ENCODE assay signal across 24 cellular contexts in the genomic region with DNA sequence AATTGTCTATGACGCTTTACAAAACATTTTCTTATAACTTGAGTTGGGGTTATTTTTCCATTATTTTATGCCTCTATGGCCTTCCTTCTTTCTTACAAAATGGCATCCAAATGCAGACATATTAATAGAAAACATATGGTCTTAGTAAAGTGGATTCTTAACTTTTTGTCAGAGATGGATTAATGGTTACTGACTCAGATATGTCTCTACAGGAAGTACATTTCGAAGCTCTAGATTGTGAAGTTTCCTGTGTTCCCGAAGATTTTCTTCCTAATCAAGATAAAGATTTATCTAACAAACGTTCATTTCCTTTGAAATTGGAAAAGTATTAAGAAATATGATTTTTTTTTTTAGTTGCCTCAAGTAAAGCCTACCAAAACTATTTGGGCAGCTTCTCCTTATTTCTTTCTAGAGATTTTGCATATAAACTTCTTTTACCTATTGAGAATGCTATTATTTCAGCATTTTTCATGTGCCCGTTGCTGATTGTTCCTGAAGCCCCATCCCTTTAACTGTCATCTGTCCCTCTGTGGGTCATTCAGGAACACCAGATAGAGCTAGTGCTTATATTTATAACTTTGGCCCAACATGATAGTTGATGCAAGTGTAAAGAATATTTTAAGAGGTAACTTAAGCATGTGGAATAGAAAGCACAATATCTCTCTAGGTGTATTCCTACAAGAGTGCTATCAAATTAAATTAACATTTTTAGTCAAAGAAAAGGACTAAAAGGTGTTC.
DNase-seq lines count a peak whose midpoint lies in the region; ATAC-seq and TF ChIP-seq lines count a peak whose summit lies in the region.
"Had no signal": no experiment of that assay in that cellular context is flagged by ENCODE, and none has a peak within 500 bp of the region (broad histone marks: within the 10 kb centered on the region; RNA-seq: fewer than 3 reads in every experiment).

No MANE protein-coding gene starts in this region.

- intact Hi-C loops in A673 (cut with micrococcal nuclease; ENCODE audit: unreplicated experiment), result no loop called here

- H3K27ac ChIP-seq in A673 (ENCODE audit: low read depth, low read length, poor library complexity, severe bottlenecking), result peak overlapping the region; percentile 20
- H3K27ac ChIP-seq in Peyer's patch, result no peak overlapping the region
- H3K27ac ChIP-seq: parathyroid adenoma, sigmoid colon, thoracic aorta had no signal

- H3K9me3 ChIP-seq in A673 (ENCODE audit: low read depth, low read length, poor library complexity, severe bottlenecking) (no peaks in the 10 kb centered on the region), Peyer's patch (no peaks in the 10 kb centered on the region)
- H3K9me3 ChIP-seq: sigmoid colon, thoracic aorta had no signal

- CTCF ChIA-PET in A673 (lab: Charles Lee), result no interaction called here

- POLR2A ChIA-PET in A673 (lab: Charles Lee; ENCODE audit: low non-redundant PET), result no interaction called here

- no TSS peak for BruUV-seq in A673 (replicated peaks; lab: Mats Ljungman, UMichigan)

- H3K4me3 ChIP-seq in A673 (ENCODE audit: low read depth, low read length, poor library complexity, severe bottlenecking) (no peak overlapping the region), Peyer's patch (no peak overlapping the region)
- H3K4me3 ChIP-seq: GM12878, sigmoid colon, thoracic aorta had no signal

- H3K27me3 ChIP-seq in A673 (replicated peaks; ENCODE audit: insufficient read depth, low read depth, low read length, poor library complexity) (no peaks in the 10 kb centered on the region), Peyer's patch (no peaks in the 10 kb centered on the region)
- H3K27me3 ChIP-seq: sigmoid colon had no signal

- TF ChIP-seq CTCF in A673 (conservative IDR thresholded peaks at IDR 0.05; ENCODE audit: low read depth, low read length) (no peak), Peyer's patch (IDR thresholded peaks at IDR 0.05) (no peak)

- DNase-seq in A673 (ENCODE audit: low spot score) (peak; percentile 75), HCEC 1CT (peak; percentile 85), amniotic epithelial cell (ENCODE audit: low read depth) (peak; percentile 83), fibroblast of the conjunctiva (ENCODE audit: low read depth) (peak; percentile 13), kidney tubule cell (ENCODE audit: low spot score) (no peak), Peyer's patch (no peak), NCI-H128 (lab: John Stamatoyannopoulos, UW; ENCODE audit: unreplicated experiment) (no peak)
- DNase-seq: activated CD4-positive, alpha-beta T cell treated with anti-CD3 and anti-CD28 coated beads for 48 hours; CD4-positive, CD25-positive, alpha-beta regulatory T cell; cortex of kidney; GDM1; Kasumi-1; NCI-H1105; NCI-H2107; NCI-H524 treated with DMSO at 0.1 percent for 48 hours; SHP77 treated with DMSO at 0.1 percent for 48 hours; sigmoid colon; stimulated activated CD4-positive, alpha-beta T cell treated with anti-CD3 and anti-CD28 coated beads, Interleukin-1b, Interleukin-23, amount 100 ng/mL, for 48 hours; T-helper 1 cell had no signal

- TF ChIP-seq POLR2A in Peyer's patch (IDR thresholded peaks at IDR 0.05), result no peak

- H3K4me1 ChIP-seq in A673 (ENCODE audit: insufficient read depth, low read length, poor library complexity, severe bottlenecking) (peaks cover 13% of the 10 kb centered on the region), Peyer's patch (no peaks in the 10 kb centered on the region)
- H3K4me1 ChIP-seq: parathyroid adenoma, sigmoid colon had no signal

- ATAC-seq in esophagus mucosa, result no peak
- ATAC-seq: GM12878; stimulated activated memory B cell treated with anti-CD40 and anti-IgM and Interleukin-4, amounts not matched to agents 10 μg/mL and 1 μg/mL and 100 μg/mL, for 72 hours had no signal

- H3K36me3 ChIP-seq in A673 (ENCODE audit: insufficient read depth, low read length, poor library complexity, severe bottlenecking), result no peaks in the 10 kb centered on the region
- no peaks in the 10 kb centered on the region for H3K36me3 ChIP-seq in Peyer's patch
- H3K36me3 ChIP-seq: sigmoid colon, thoracic aorta had no signal

Comparison
In these comparisons a context has a peak if more than half of its experiments do, and no peak if none do; other contexts are left out.
1. DNase-seq: peak in A673 (single experiment), HCEC 1CT (single experiment), amniotic epithelial cell (single experiment) and fibroblast of the conjunctiva (single experiment); none in kidney tubule cell (single experiment), Peyer's patch (0 of 3) and NCI-H128 (single experiment).